Comparison of ENCODE assay signal across 10 cellular contexts in genomic region chr7:45580053-45580872, GRCh38. TPM values are rescaled to one million over a fixed set of nuclear protein-coding genes. Genes with fewer than 3 reads are reported as not detected.
DNase-seq lines count a peak whose midpoint lies in the region; ATAC-seq, FAIRE-seq and TF ChIP-seq lines count a peak whose summit lies in the region.
"Had no signal": no experiment of that assay in that cellular context is flagged by ENCODE, and none has a peak within 500 bp of the region (broad histone marks: within the 10 kb centered on the region; RNA-seq: fewer than 3 reads in every experiment).

No MANE protein-coding gene starts in this region.

- H3K4me2 ChIP-seq in keratinocyte (ENCODE audit: control insufficient read depth, extremely low read depth, insufficient read depth, low read depth, low read length), result no peak overlapping the region

- H3K27me3 ChIP-seq in BE2C (0 out of 2 replicates have a peak, but pooled peaks cover 2% of the 10 kb centered on the region), WERI-Rb-1 (ENCODE audit: insufficient read depth, low read depth, severe bottlenecking) (no peaks in the 10 kb centered on the region), keratinocyte (ENCODE audit: control insufficient read depth, extremely low read depth, insufficient read depth, low read length) (peaks cover 37% of the 10 kb centered on the region), gastroesophageal sphincter (peaks cover 30% of the 10 kb centered on the region)

- H3K36me3 ChIP-seq in BE2C (no peaks in the 10 kb centered on the region), WERI-Rb-1 (no peaks in the 10 kb centered on the region), keratinocyte (ENCODE audit: control insufficient read depth in 2 of 2, extremely low read depth in 1 of 2, insufficient read depth in 2 of 2, low read length in 2 of 2) (no peaks in the 10 kb centered on the region), gastroesophageal sphincter (no peaks in the 10 kb centered on the region)

- H3K4me3 ChIP-seq in BE2C (ENCODE audit: low read depth, low read length) (no peak overlapping the region), WERI-Rb-1 (ENCODE audit: low read depth, low read length) (no peak overlapping the region), keratinocyte (ENCODE audit: control insufficient read depth in 2 of 3, extremely low read depth in 1 of 3, insufficient read depth in 2 of 3, low read depth in 1 of 3, low read length in 3 of 3) (no peak overlapping the region), gastroesophageal sphincter (no peak overlapping the region)

- no peak for FAIRE-seq in keratinocyte (lab: Jason Lieb, UNC)

- no peak overlapping the region for H3K4me3 Mint-ChIP-seq in HFFc6

- WGBS in gastroesophageal sphincter (ENCODE audit: low coverage in 1 of 2), 2 donors, result 92% methylated on average over 2 of the region's 16 CpGs; no CpG with 5 or more reads in 1 of the 2 donors

- peak; percentile 46 for DNase-seq in BE2C
- DNase-seq in HFFc6, result no peak
- DNase-seq in WERI-Rb-1, result peak; percentile 49
- no peak for DNase-seq in keratinocyte (ENCODE audit: low read depth, low spot score)
- DNase-seq: activated gamma-delta T cell, EL had no signal

- no peak for TF ChIP-seq POLR2A in gastroesophageal sphincter (IDR thresholded peaks at IDR 0.05)

- ATAC-seq in GM21619 (IDR thresholded peaks at IDR 0.05; ENCODE audit: unreplicated experiment), result no peak
- no peak for ATAC-seq in gastroesophageal sphincter
- ATAC-seq in HG03135 (IDR thresholded peaks at IDR 0.05; ENCODE audit: unreplicated experiment), result no peak
- no peak for ATAC-seq in GM19328 (IDR thresholded peaks at IDR 0.05; ENCODE audit: unreplicated experiment)

- H3K4me1 Mint-ChIP-seq in HFFc6 (ENCODE audit: low read depth), result no peaks in the 10 kb centered on the region

- no peaks in the 10 kb centered on the region for H3K79me2 ChIP-seq in keratinocyte (ENCODE audit: control insufficient read depth, insufficient read depth, low read length)

- H3K9me3 Mint-ChIP-seq in HFFc6, result no peaks in the 10 kb centered on the region

- TF ChIP-seq EP300 in gastroesophageal sphincter (IDR thresholded peaks at IDR 0.05), result no peak

- no peak overlapping the region for H2AFZ ChIP-seq in keratinocyte (ENCODE audit: control insufficient read depth, low read length)

- peaks cover 28% of the 10 kb centered on the region for H3K27me3 Mint-ChIP-seq in HFFc6 (ENCODE audit: insufficient read depth)

- H3K4me1 ChIP-seq in BE2C, result 0 out of 2 replicates have a peak, but pooled peaks cover 5% of the 10 kb centered on the region
- no peaks in the 10 kb centered on the region for H3K4me1 ChIP-seq in keratinocyte (ENCODE audit: control insufficient read depth, extremely low read depth, insufficient read depth, low read length)
- H3K4me1 ChIP-seq in gastroesophageal sphincter, result peaks cover 0 to 9% (median 1%) of the 10 kb centered on the region in 3 donors

- peak; percentile 44 for TF ChIP-seq CTCF in BE2C (IDR thresholded peaks at IDR 0.05; ENCODE audit: low read depth, low read length)
- TF ChIP-seq CTCF in HFFc6 (IDR thresholded peaks at IDR 0.05), result peak; percentile 68
- TF ChIP-seq CTCF in WERI-Rb-1 (IDR thresholded peaks at IDR 0.05; ENCODE audit: low read depth, low read length), result peak; percentile 83
- TF ChIP-seq CTCF in keratinocyte (optimal IDR thresholded peaks at IDR 0.05 in 1 of 3, IDR thresholded peaks at IDR 0.05 in 1 of 3, conservative IDR thresholded peaks at IDR 0.05 in 1 of 3; ENCODE audit: extremely low read depth in 1 of 3, insufficient read depth in 2 of 3, low read length in 3 of 3), result peak; percentile 34 to 54 (median 40)
- TF ChIP-seq CTCF in gastroesophageal sphincter (IDR thresholded peaks at IDR 0.05), result no peak

- H3K9me3 ChIP-seq in BE2C, result no peaks in the 10 kb centered on the region
- H3K9me3 ChIP-seq in WERI-Rb-1 (ENCODE audit: severe bottlenecking), result no peaks in the 10 kb centered on the region
- H3K9me3 ChIP-seq in keratinocyte (ENCODE audit: control insufficient read depth, low read depth, low read length), result no peaks in the 10 kb centered on the region
- H3K9me3 ChIP-seq in gastroesophageal sphincter, result no peaks in the 10 kb centered on the region

- no peak overlapping the region for H3K27ac Mint-ChIP-seq in HFFc6

- dilution Hi-C loops in keratinocyte (cut with MboI; ENCODE audit: extremely low pct_ligation_motif_present, low sequenced_read_pairs), result no loop called here

- no peaks in the 10 kb centered on the region for H3K36me3 Mint-ChIP-seq in HFFc6 (ENCODE audit: low read depth)

- H3K9me1 ChIP-seq in keratinocyte (ENCODE audit: control insufficient read depth, extremely low read depth, insufficient read depth, low read length), result no peaks in the 10 kb centered on the region

- H3K27ac ChIP-seq in WERI-Rb-1, result no peak overlapping the region
- H3K27ac ChIP-seq in keratinocyte (ENCODE audit: control insufficient read depth, insufficient read depth, low read length), result no peak overlapping the region
- no peak overlapping the region for H3K27ac ChIP-seq in gastroesophageal sphincter

- H4K20me1 ChIP-seq in keratinocyte (ENCODE audit: control insufficient read depth, extremely low read depth, insufficient read depth, low read length), result no peaks in the 10 kb centered on the region

- H3K9ac ChIP-seq in keratinocyte (ENCODE audit: control insufficient read depth, extremely low read depth, insufficient read depth, low read length), result no peak overlapping the region

RNA-seq across cellular contexts. Expression of gene ADCY1, which starts 6.1 kb away (rescaled TPM):
- 2.5 TPM for polyA plus RNA-seq in BE2C (2012; ENCODE audit: insufficient read depth, insufficient read length, low read depth)
- under 1 TPM in 1 of 6 experiments, not detected in 5; 0.20 TPM for total RNA-seq in HFFc6 (2021; fragmentation: NEBNext Ultra II Directional; extraction: Animal tissue kit (Norgen Biotek cat#: 25700))
- 0.50 to 1.1 TPM (median 0.54 TPM) in 3 replicates for polyA plus RNA-seq in keratinocyte
- polyA plus RNA-seq in keratinocyte (2011; ENCODE audit: low read depth), result 0.22 TPM
- 0.86 and 1.3 TPM in 2 replicates for polyA plus RNA-seq in keratinocyte (2011; cell fraction: cytosol; rRNA removed)
- polyA plus RNA-seq in keratinocyte (2011; cell fraction: nucleus; rRNA removed), result 1.6 and 1.7 TPM in 2 replicates
- 0.25 and 0.37 TPM in 2 replicates for polyA plus RNA-seq in keratinocyte (2012; ENCODE audit: low replicate concordance)
- 1.5 to 2.7 TPM (median 1.7 TPM) in 3 replicates for polyA minus RNA-seq in keratinocyte
- polyA minus RNA-seq in keratinocyte (2011; cell fraction: cytosol; rRNA and poly(A)+ RNA removed), result 0.58 TPM
- polyA minus RNA-seq in keratinocyte (2011; cell fraction: nucleus; rRNA and poly(A)+ RNA removed), result 2.1 and 2.5 TPM in 2 replicates
- total RNA-seq in gastroesophageal sphincter, result 1 to 10 TPM in 1 of 4 donors, under 1 TPM in 3; 0.49 to 1.2 (median 0.72) TPM

Comparison
In these comparisons a context has a peak if more than half of its experiments do, and no peak if none do; other contexts are left out.
1. DNase-seq: peak in BE2C (single experiment) and WERI-Rb-1 (single experiment); none in HFFc6 (single experiment) and keratinocyte (single experiment).
2. CTCF ChIP-seq: peak in BE2C (single experiment), HFFc6 (single experiment), WERI-Rb-1 (single experiment) and keratinocyte (3 of 3); none in gastroesophageal sphincter (0 of 4).